In genomic region chr1:183471748-183472487, GRCh38 we compare ENCODE assay signal across 1 cellular context.
A peak's percentile ranks its signal among the peaks of the same experiment; 100 is the strongest.
TF ChIP-seq lines count a peak whose summit lies in the region.

No MANE protein-coding gene starts in this region.

TF ChIP-seq in K562, 482 proteins besides CTCF, POLR2A, EP300 and RAD21 (continued from another document and continues in another):
- TF ChIP-seq WHSC1 (IDR thresholded peaks at IDR 0.05; ENCODE audit: low read length) (no peak), SAP30 (IDR thresholded peaks at IDR 0.05; ENCODE audit: borderline replicate concordance, insufficient read depth, low read depth, low read length, poor library complexity, severe bottlenecking) (peak; percentile 77), RBM17 (IDR thresholded peaks at IDR 0.05; ENCODE audit: borderline replicate concordance, low read depth, low read length) (no peak), ILF3 (IDR thresholded peaks at IDR 0.05; ENCODE audit: borderline replicate concordance) (no peak), STAT5B (CRISPR knock-in tag; IDR thresholded peaks at IDR 0.05) (no peak), HDAC8 (tag; IDR thresholded peaks at IDR 0.05) (peak; percentile 73; the same call in 1 of the 2 replicates), MECOM (CRISPR knock-in tag; IDR thresholded peaks at IDR 0.05) (0 out of 2 replicates have a peak, but pooled peaks have one; percentile 41), RBM39 (optimal IDR thresholded peaks at IDR 0.05; ENCODE audit: low read depth, low read length) (peak; percentile 41), ZKSCAN1 (IDR thresholded peaks at IDR 0.05; ENCODE audit: low read depth, low read length) (no peak; the same call in 1 of the 2 replicates), CHCHD3 (CRISPR knock-in tag; IDR thresholded peaks at IDR 0.05) (no peak), CBFA2T2 (conservative IDR thresholded peaks at IDR 0.05) (no peak), BDP1 (IDR thresholded peaks at IDR 0.05; ENCODE audit: insufficient read depth, insufficient read length) (no peak), FOS (IDR thresholded peaks at IDR 0.05; ENCODE audit: extremely low read depth, insufficient read length) (peak; percentile 26), NFE2L1 (tag; IDR thresholded peaks at IDR 0.05; ENCODE audit: borderline replicate concordance, low read depth) (no peak), DDX20 (tag; IDR thresholded peaks at IDR 0.05; ENCODE audit: low read depth) (no peak), REST (CRISPR knock-in tag; IDR thresholded peaks at IDR 0.05; ENCODE audit: low read depth) (peak; percentile 69), MCM3 (IDR thresholded peaks at IDR 0.05) (no peak), FOXP1 (CRISPR knock-in tag; IDR thresholded peaks at IDR 0.05) (peak; percentile 64), HMBOX1 (IDR thresholded peaks at IDR 0.05) (no peak), CHD1 (IDR thresholded peaks at IDR 0.05; ENCODE audit: low read length) (no peak), HOXB6 (CRISPR knock-in tag; IDR thresholded peaks at IDR 0.05; ENCODE audit: borderline replicate concordance) (peak; percentile 69; the same call in 1 of the 2 replicates), U2AF2 (optimal IDR thresholded peaks at IDR 0.05; ENCODE audit: low read depth, low read length) (no peak), CXXC5 (CRISPR knock-in tag; IDR thresholded peaks at IDR 0.05) (peak; percentile 95), RUNX1 (IDR thresholded peaks at IDR 0.05; ENCODE audit: low read depth) (no peak), LCOR (CRISPR knock-in tag; IDR thresholded peaks at IDR 0.05) (peak; percentile 64; the same call in 1 of the 2 replicates), ZNF79 (CRISPR knock-in tag; IDR thresholded peaks at IDR 0.05; ENCODE audit: low read depth) (no peak), ZNF253 (CRISPR knock-in tag; conservative IDR thresholded peaks at IDR 0.05) (0 out of 2 replicates have a peak, but pooled peaks have one; percentile 43), ATF4 (CRISPR knock-in tag; IDR thresholded peaks at IDR 0.05) (0 out of 2 replicates have a peak, but pooled peaks have one; percentile 36), STAT6 (CRISPR knock-in tag; IDR thresholded peaks at IDR 0.05) (no peak), FIP1L1 (IDR thresholded peaks at IDR 0.05; ENCODE audit: low read depth, low read length, poor library complexity, severe bottlenecking) (no peak), BRD4 (IDR thresholded peaks at IDR 0.05) (peak; percentile 57; the same call in 1 of the 2 replicates), ZNF695 (CRISPR knock-in tag; IDR thresholded peaks at IDR 0.05) (no peak), NR3C1 (CRISPR knock-in tag; IDR thresholded peaks at IDR 0.05) (no peak), KDM4B (IDR thresholded peaks at IDR 0.05; ENCODE audit: borderline replicate concordance in 2 of 2, low read depth in 1 of 2) (peak in 1 of 2 experiments; percentile 97; a peak in 2 of 4 replicates)
- TF ChIP-seq, protein P1, sequence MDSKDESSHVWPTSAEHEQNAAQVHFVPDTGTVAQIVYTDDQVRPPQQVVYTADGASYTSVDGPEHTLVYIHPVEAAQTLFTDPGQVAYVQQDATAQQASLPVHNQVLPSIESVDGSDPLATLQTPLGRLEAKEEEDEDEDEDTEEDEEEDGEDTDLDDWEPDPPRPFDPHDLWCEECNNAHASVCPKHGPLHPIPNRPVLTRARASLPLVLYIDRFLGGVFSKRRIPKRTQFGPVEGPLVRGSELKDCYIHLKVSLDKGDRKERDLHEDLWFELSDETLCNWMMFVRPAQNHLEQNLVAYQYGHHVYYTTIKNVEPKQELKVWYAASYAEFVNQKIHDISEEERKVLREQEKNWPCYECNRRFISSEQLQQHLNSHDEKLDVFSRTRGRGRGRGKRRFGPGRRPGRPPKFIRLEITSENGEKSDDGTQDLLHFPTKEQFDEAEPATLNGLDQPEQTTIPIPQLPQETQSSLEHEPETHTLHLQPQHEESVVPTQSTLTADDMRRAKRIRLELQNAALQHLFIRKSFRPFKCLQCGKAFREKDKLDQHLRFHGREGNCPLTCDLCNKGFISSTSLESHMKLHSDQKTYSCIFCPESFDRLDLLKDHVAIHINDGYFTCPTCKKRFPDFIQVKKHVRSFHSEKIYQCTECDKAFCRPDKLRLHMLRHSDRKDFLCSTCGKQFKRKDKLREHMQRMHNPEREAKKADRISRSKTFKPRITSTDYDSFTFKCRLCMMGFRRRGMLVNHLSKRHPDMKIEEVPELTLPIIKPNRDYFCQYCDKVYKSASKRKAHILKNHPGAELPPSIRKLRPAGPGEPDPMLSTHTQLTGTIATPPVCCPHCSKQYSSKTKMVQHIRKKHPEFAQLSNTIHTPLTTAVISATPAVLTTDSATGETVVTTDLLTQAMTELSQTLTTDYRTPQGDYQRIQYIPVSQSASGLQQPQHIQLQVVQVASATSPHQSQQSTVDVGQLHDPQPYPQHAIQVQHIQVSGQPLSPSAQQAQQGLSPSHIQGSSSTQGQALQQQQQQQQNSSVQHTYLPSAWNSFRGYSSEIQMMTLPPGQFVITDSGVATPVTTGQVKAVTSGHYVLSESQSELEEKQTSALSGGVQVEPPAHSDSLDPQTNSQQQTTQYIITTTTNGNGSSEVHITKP (IDR thresholded peaks at IDR 0.05; ENCODE audit: partially characterized antibody), result no peak
- TF ChIP-seq, protein P2, sequence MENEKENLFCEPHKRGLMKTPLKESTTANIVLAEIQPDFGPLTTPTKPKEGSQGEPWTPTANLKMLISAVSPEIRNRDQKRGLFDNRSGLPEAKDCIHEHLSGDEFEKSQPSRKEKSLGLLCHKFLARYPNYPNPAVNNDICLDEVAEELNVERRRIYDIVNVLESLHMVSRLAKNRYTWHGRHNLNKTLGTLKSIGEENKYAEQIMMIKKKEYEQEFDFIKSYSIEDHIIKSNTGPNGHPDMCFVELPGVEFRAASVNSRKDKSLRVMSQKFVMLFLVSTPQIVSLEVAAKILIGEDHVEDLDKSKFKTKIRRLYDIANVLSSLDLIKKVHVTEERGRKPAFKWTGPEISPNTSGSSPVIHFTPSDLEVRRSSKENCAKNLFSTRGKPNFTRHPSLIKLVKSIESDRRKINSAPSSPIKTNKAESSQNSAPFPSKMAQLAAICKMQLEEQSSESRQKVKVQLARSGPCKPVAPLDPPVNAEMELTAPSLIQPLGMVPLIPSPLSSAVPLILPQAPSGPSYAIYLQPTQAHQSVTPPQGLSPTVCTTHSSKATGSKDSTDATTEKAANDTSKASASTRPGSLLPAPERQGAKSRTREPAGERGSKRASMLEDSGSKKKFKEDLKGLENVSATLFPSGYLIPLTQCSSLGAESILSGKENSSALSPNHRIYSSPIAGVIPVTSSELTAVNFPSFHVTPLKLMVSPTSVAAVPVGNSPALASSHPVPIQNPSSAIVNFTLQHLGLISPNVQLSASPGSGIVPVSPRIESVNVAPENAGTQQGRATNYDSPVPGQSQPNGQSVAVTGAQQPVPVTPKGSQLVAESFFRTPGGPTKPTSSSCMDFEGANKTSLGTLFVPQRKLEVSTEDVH (IDR thresholded peaks at IDR 0.05; ENCODE audit: low read depth, partially characterized antibody), result peak; percentile 98
- TF ChIP-seq, protein P3, sequence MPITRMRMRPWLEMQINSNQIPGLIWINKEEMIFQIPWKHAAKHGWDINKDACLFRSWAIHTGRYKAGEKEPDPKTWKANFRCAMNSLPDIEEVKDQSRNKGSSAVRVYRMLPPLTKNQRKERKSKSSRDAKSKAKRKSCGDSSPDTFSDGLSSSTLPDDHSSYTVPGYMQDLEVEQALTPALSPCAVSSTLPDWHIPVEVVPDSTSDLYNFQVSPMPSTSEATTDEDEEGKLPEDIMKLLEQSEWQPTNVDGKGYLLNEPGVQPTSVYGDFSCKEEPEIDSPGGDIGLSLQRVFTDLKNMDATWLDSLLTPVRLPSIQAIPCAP (CRISPR knock-in tag; IDR thresholded peaks at IDR 0.05; ENCODE audit: borderline replicate concordance), result no peak
- TF ChIP-seq, protein P4, sequence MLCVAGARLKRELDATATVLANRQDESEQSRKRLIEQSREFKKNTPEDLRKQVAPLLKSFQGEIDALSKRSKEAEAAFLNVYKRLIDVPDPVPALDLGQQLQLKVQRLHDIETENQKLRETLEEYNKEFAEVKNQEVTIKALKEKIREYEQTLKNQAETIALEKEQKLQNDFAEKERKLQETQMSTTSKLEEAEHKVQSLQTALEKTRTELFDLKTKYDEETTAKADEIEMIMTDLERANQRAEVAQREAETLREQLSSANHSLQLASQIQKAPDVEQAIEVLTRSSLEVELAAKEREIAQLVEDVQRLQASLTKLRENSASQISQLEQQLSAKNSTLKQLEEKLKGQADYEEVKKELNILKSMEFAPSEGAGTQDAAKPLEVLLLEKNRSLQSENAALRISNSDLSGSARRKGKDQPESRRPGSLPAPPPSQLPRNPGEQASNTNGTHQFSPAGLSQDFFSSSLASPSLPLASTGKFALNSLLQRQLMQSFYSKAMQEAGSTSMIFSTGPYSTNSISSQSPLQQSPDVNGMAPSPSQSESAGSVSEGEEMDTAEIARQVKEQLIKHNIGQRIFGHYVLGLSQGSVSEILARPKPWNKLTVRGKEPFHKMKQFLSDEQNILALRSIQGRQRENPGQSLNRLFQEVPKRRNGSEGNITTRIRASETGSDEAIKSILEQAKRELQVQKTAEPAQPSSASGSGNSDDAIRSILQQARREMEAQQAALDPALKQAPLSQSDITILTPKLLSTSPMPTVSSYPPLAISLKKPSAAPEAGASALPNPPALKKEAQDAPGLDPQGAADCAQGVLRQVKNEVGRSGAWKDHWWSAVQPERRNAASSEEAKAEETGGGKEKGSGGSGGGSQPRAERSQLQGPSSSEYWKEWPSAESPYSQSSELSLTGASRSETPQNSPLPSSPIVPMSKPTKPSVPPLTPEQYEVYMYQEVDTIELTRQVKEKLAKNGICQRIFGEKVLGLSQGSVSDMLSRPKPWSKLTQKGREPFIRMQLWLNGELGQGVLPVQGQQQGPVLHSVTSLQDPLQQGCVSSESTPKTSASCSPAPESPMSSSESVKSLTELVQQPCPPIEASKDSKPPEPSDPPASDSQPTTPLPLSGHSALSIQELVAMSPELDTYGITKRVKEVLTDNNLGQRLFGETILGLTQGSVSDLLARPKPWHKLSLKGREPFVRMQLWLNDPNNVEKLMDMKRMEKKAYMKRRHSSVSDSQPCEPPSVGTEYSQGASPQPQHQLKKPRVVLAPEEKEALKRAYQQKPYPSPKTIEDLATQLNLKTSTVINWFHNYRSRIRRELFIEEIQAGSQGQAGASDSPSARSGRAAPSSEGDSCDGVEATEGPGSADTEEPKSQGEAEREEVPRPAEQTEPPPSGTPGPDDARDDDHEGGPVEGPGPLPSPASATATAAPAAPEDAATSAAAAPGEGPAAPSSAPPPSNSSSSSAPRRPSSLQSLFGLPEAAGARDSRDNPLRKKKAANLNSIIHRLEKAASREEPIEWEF (CRISPR knock-in tag; IDR thresholded peaks at IDR 0.05), result no peak
